17 cellular contexts compared by ENCODE assay signal in the genomic region with DNA sequence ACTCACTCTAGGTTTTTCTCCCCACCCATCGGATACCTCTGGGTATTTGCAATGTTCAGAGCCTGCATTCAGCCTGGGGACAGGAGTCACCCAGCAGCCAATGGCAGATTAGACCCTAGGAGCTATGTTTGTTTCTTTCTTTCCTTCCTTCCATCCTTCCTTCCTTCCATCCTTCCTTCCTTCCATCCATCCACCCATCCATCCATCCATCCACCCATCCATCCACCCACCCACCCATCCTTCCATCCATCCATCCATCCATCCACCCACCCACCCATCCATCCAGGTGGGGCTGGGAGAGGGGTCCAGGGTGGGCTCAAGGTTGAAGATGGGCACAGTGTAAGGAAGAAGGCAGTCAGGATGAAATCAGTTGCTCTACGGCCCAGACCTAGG. TPM values are rescaled to one million over a fixed set of nuclear protein-coding genes. Genes with fewer than 3 reads are reported as not detected.
DNase-seq lines count a peak whose midpoint lies in the region; ATAC-seq and TF ChIP-seq lines count a peak whose summit lies in the region.
"Had no signal": no experiment of that assay in that cellular context is flagged by ENCODE, and none has a peak within 500 bp of the region (broad histone marks: within the 10 kb centered on the region; RNA-seq: fewer than 3 reads in every experiment).

No MANE protein-coding gene starts in this region.

- intact Hi-C loops in dorsolateral prefrontal cortex (cut with DNase I): no loop called here

- H3K9me2 ChIP-seq in SK-N-SH: no peaks in the 10 kb centered on the region

- no peak for DNase-seq in CD8-positive, alpha-beta memory T cell
- DNase-seq in dorsolateral prefrontal cortex (no peak), nephron progenitor cell (no peak), SK-N-SH (no peak), NCI-H82 (lab: John Stamatoyannopoulos, UW) (no peak)
- DNase-seq: ACHN; BE2C; C1 segment of cervical spinal cord; Caco-2; CD4-positive, CD25-positive, alpha-beta regulatory T cell; H9; IMR-90 had no signal

- CTCF ChIA-PET in CD8-positive, alpha-beta memory T cell (lab: Charles Lee): no interaction called here
- CTCF ChIA-PET in HEK293 (lab: Yijun Ruan, JAX) (no interaction called here), SK-N-SH (lab: Yijun Ruan, JAX) (interaction anchor here (1.2 to 3.2 kb wide), 3 partner anchors 19 to 56 kb away, joined by 3 to 13 read pairs (median 5); no protein-coding TSS in a partner anchor)

- peaks cover 0 to 4% (median under 1%) of the 10 kb centered on the region in 3 donors for H3K4me1 Mint-ChIP-seq in CD8-positive, alpha-beta memory T cell
- peaks cover 88% of the 10 kb centered on the region for H3K4me1 Mint-ChIP-seq in nephron progenitor cell

- no peak for TF ChIP-seq RAD21 in SK-N-SH (IDR thresholded peaks at IDR 0.05; ENCODE audit: low read length)

- TF ChIP-seq EP300 in SK-N-SH (IDR thresholded peaks at IDR 0.05; ENCODE audit: borderline replicate concordance in 1 of 2, low read depth in 1 of 2, low read length in 1 of 2): no peak

- H3K36me3 ChIP-seq in CD8-positive, alpha-beta memory T cell (ENCODE audit: insufficient read depth, low read length): peaks cover 4% of the 10 kb centered on the region
- H3K36me3 ChIP-seq in HEK293 (ENCODE audit: control insufficient read depth in 2 of 2, insufficient read depth in 1 of 2, low read length in 2 of 2) (peaks cover 0 to 42% of the 10 kb centered on the region in 2 experiments; a peak in 1 of 3 replicates), SK-N-SH (replicated peaks in 1 of 2; ENCODE audit: control insufficient read depth in 1 of 2, insufficient read depth in 2 of 2, low read length in 1 of 2) (peaks cover 0 to 14% of the 10 kb centered on the region in 2 experiments)
- H3K36me3 ChIP-seq: BE2C had no signal

- no peak overlapping the region for H3K4me3 Mint-ChIP-seq in CD8-positive, alpha-beta memory T cell
- peak overlapping the region; percentile 7 for H3K4me3 Mint-ChIP-seq in nephron progenitor cell
- H3K4me3 Mint-ChIP-seq: CD4-positive, CD25-positive, alpha-beta regulatory T cell; H9 had no signal

- H3K79me2 ChIP-seq in SK-N-SH (ENCODE audit: insufficient read depth): 0 out of 2 replicates have a peak, but pooled peaks cover 2% of the 10 kb centered on the region

- H3K36me3 Mint-ChIP-seq in CD8-positive, alpha-beta memory T cell: peaks cover 0 to 36% (median under 1%) of the 10 kb centered on the region in 3 donors
- peaks cover 4% of the 10 kb centered on the region for H3K36me3 Mint-ChIP-seq in nephron progenitor cell (ENCODE audit: low read depth)

- H3F3A ChIP-seq in SK-N-SH (replicated peaks; ENCODE audit: insufficient read depth): no peaks in the 10 kb centered on the region

- no peaks in the 10 kb centered on the region for H3K27me3 Mint-ChIP-seq in CD8-positive, alpha-beta memory T cell
- H3K27me3 Mint-ChIP-seq in nephron progenitor cell (ENCODE audit: low read depth, poor library complexity): peaks cover 11% of the 10 kb centered on the region
- H3K27me3 Mint-ChIP-seq: CD4-positive, CD25-positive, alpha-beta regulatory T cell had no signal

- H3K9me3 Mint-ChIP-seq in CD8-positive, alpha-beta memory T cell: no peaks in the 10 kb centered on the region
- no peaks in the 10 kb centered on the region for H3K9me3 Mint-ChIP-seq in nephron progenitor cell
- H3K9me3 Mint-ChIP-seq: CD4-positive, CD25-positive, alpha-beta regulatory T cell; H9 had no signal

- H3K27me3 ChIP-seq in CD8-positive, alpha-beta memory T cell (ENCODE audit: insufficient read depth, low read length, poor library complexity, severe bottlenecking): no peaks in the 10 kb centered on the region
- peaks cover 0 to 8% (median 0%) of the 10 kb centered on the region in 45 donors for H3K27me3 ChIP-seq in dorsolateral prefrontal cortex
- H3K27me3 ChIP-seq in SK-N-SH (ENCODE audit: insufficient read depth): no peaks in the 10 kb centered on the region
- H3K27me3 ChIP-seq: BE2C had no signal

- no peak overlapping the region for H3K4me3 ChIP-seq in CD8-positive, alpha-beta memory T cell (ENCODE audit: low read length)
- H3K4me3 ChIP-seq in HEK293 (ENCODE audit: low read depth, low read length): no peak overlapping the region
- H3K4me3 ChIP-seq in dorsolateral prefrontal cortex: no peak overlapping the region
- no peak overlapping the region for H3K4me3 ChIP-seq in SK-N-SH (ENCODE audit: low read depth in 2 of 2, low read length in 1 of 2)
- H3K4me3 ChIP-seq: K562 had no signal

- peaks cover 51% of the 10 kb centered on the region for H4K20me1 ChIP-seq in SK-N-SH (ENCODE audit: insufficient read depth)

- POLR2A ChIA-PET in CD8-positive, alpha-beta memory T cell (lab: Charles Lee): no interaction called here
- POLR2A ChIA-PET in HEK293 (lab: Yijun Ruan, JAX) (no interaction called here), SK-N-SH (lab: Yijun Ruan, JAX) (no interaction called here)

- no peak overlapping the region for H3K9ac ChIP-seq in SK-N-SH

- H3K27ac ChIP-seq in CD8-positive, alpha-beta memory T cell (ENCODE audit: low read depth, low read length): no peak overlapping the region
- no peak overlapping the region for H3K27ac ChIP-seq in HEK293 (ENCODE audit: extremely low read depth, low read depth, low read length)
- peak overlapping the region in 33 of 59 donors; percentile 14 to 92 (median 72) for H3K27ac ChIP-seq in dorsolateral prefrontal cortex
- H3K27ac ChIP-seq in SK-N-SH (ENCODE audit: low read depth in 2 of 2, low read length in 1 of 2): no peak overlapping the region
- H3K27ac ChIP-seq: HL-60 had no signal

- TF ChIP-seq CTCF in HEK293 (tag by site-specific recombination; IDR thresholded peaks at IDR 0.05) (no peak), dorsolateral prefrontal cortex (IDR thresholded peaks at IDR 0.05 in 54 of 56, conservative IDR thresholded peaks at IDR 0.05 in 2 of 56; ENCODE audit: low read depth in 1 of 56, partially characterized antibody in 56 of 56) (no peak), nephron progenitor cell (IDR thresholded peaks at IDR 0.05) (no peak), SK-N-SH (IDR thresholded peaks at IDR 0.05) (no peak)

- no peak overlapping the region for H3K4me2 ChIP-seq in SK-N-SH

- H3K27ac Mint-ChIP-seq in CD8-positive, alpha-beta memory T cell: peak overlapping the region in 5 of 8 donors; percentile 23 to 91 (median 57)
- H3K27ac Mint-ChIP-seq in nephron progenitor cell: no peak overlapping the region
- H3K27ac Mint-ChIP-seq: H9 had no signal

- no peak overlapping the region for H2AFZ ChIP-seq in SK-N-SH (ENCODE audit: low read depth)

- H3K4me1 ChIP-seq in CD8-positive, alpha-beta memory T cell (ENCODE audit: insufficient read depth, low read length): no peaks in the 10 kb centered on the region
- H3K4me1 ChIP-seq in HEK293 (ENCODE audit: control insufficient read depth, insufficient read depth, low read length) (no peaks in the 10 kb centered on the region), SK-N-SH (ENCODE audit: control insufficient read depth in 1 of 2, insufficient read depth in 2 of 2, low read depth in 1 of 2, low read length in 1 of 2) (peaks cover 0 to 13% of the 10 kb centered on the region in 2 experiments; a peak in 1 of 4 replicates)
- H3K4me1 ChIP-seq: BE2C, Caco-2 had no signal

- WGBS in SK-N-SH (ENCODE audit: low lambda C conversion rate): 96% methylated on average over 2 of the region's 2 CpGs

- ATAC-seq in GM19035 (IDR thresholded peaks at IDR 0.05; ENCODE audit: unreplicated experiment) (no peak), HG03139 (IDR thresholded peaks at IDR 0.05; ENCODE audit: unreplicated experiment) (no peak)
- ATAC-seq: K562 had no signal

- no peaks in the 10 kb centered on the region for H3K9me3 ChIP-seq in CD8-positive, alpha-beta memory T cell (ENCODE audit: low read length)
- H3K9me3 ChIP-seq in HEK293 (ENCODE audit: control insufficient read depth, insufficient read depth, low read depth, low read length) (no peaks in the 10 kb centered on the region), SK-N-SH (no peaks in the 10 kb centered on the region)
- H3K9me3 ChIP-seq: BE2C, Caco-2 had no signal

TF ChIP-seq in HEK293, 187 proteins besides CTCF, POLR2A, EP300 and RAD21:
- no peak for TF ChIP-seq ZNF223 (tag by site-specific recombination; IDR thresholded peaks at IDR 0.05)
- TF ChIP-seq ZNF366 (tag by site-specific recombination; conservative IDR thresholded peaks at IDR 0.05): peak; percentile 98
TF ChIP-seq in HEK293: peak in this region for 1.

TF ChIP-seq in SK-N-SH, 30 proteins besides CTCF, POLR2A, EP300 and RAD21:
- TF ChIP-seq MEF2A (IDR thresholded peaks at IDR 0.05; ENCODE audit: borderline replicate concordance, low read depth): no peak
- TF ChIP-seq, protein P1, sequence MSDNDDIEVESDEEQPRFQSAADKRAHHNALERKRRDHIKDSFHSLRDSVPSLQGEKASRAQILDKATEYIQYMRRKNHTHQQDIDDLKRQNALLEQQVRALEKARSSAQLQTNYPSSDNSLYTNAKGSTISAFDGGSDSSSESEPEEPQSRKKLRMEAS (IDR thresholded peaks at IDR 0.05; ENCODE audit: low read depth): no peak
- TF ChIP-seq, protein P2, sequence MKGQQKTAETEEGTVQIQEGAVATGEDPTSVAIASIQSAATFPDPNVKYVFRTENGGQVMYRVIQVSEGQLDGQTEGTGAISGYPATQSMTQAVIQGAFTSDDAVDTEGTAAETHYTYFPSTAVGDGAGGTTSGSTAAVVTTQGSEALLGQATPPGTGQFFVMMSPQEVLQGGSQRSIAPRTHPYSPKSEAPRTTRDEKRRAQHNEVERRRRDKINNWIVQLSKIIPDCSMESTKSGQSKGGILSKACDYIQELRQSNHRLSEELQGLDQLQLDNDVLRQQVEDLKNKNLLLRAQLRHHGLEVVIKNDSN (IDR thresholded peaks at IDR 0.05; ENCODE audit: borderline replicate concordance, low read depth): no peak
- TF ChIP-seq TEAD4 (IDR thresholded peaks at IDR 0.05; ENCODE audit: borderline replicate concordance, insufficient read depth): no peak
- no peak for TF ChIP-seq FOXM1 (IDR thresholded peaks at IDR 0.05; ENCODE audit: low read depth)

RNA-seq across cellular contexts. Expression of a gene that starts 39.9 kb away (rescaled TPM):
- 10 to 100 TPM; 19.9 to 21.5 TPM for total RNA-seq in CD8-positive, alpha-beta memory T cell
- polyA plus RNA-seq in CD8-positive, alpha-beta memory T cell: 29.2 TPM
- total RNA-seq in dorsolateral prefrontal cortex: 10 to 100 TPM in 104 of 120 experiments, 1 to 10 TPM in 16; 7.3 to 15.5 (median 11.6) TPM
- polyA plus RNA-seq in SK-N-SH (2012; rRNA removed): 9.9 and 10.7 TPM in 2 replicates
- 11.3 and 11.4 TPM in 2 replicates for polyA plus RNA-seq in SK-N-SH (2012; cell fraction: cytosol; rRNA removed)
- polyA plus RNA-seq in SK-N-SH (2012; cell fraction: nucleus; rRNA removed): 5.0 and 5.2 TPM in 2 replicates

RNA-seq across cellular contexts. Expression of a gene that starts 57.3 kb away (rescaled TPM):
- under 1 TPM; 0.31 to 0.42 TPM for total RNA-seq in CD8-positive, alpha-beta memory T cell
- 0.08 TPM for polyA plus RNA-seq in CD8-positive, alpha-beta memory T cell
- total RNA-seq in dorsolateral prefrontal cortex: 10 to 100 TPM in 109 of 120 experiments, 1 to 10 TPM in 11; 6.9 to 38.1 (median 15.4) TPM
- polyA plus RNA-seq in SK-N-SH (2012; rRNA removed): 19.5 and 23.9 TPM in 2 replicates
- polyA plus RNA-seq in SK-N-SH (2012; cell fraction: cytosol; rRNA removed): 13.0 and 16.3 TPM in 2 replicates
- 16.6 and 20.7 TPM in 2 replicates for polyA plus RNA-seq in SK-N-SH (2012; cell fraction: nucleus; rRNA removed)

Comparison
In these comparisons a context has a peak if more than half of its experiments do, and no peak if none do; other contexts are left out.
1. H3K27ac ChIP-seq: peak in dorsolateral prefrontal cortex (33 of 59); none in CD8-positive, alpha-beta memory T cell (single experiment), HEK293 (single experiment) and SK-N-SH (0 of 2).
2. RNA of a gene that starts 57.3 kb away (total RNA-seq): 6.9 to 38.1 TPM in dorsolateral prefrontal cortex; 0.31 to 0.42 TPM in CD8-positive, alpha-beta memory T cell; every median in the first group is over 4 times any median in the second.